1 cellular context compared by ENCODE assay signal in the genomic region with DNA sequence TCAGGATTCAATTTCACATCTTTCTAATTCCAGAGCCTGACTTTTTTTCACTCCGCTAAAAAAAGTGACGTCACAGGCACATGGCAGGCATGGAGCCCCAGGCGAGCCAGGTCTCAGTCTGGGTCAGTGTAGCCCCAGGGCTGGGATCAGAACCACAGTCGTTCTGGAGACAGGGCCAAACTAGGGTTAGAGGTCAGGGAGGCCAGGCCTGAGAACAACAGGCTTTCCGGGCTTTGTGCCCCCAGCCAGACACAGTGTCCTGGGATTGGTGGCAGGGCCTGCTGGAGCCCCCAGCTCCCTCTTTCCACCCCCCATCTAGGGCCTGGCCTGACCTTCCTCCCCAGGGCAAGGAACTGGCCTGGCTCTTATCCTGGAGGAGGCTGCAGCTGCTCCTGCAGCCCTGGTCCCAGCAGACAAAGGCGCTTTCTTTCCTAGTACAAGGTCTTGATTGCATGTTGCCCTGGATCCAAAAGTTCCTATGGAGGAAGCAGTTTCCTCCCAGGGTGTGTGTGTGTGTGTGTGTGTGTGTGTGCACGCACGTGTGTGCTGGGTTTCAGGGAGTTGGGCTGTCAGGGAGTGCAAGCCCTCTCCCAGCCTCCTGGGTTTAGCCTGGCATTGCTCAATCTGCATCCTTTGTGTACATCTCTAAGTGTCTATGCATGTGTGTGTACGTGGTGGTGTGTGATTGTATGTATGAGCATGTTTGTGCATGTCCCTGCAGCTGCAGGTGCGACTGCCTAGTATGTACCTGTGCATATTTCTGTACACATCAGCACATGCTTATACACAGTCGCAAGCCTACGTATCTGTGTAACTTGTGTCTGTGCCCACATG.
TF ChIP-seq lines count a peak whose summit lies in the region.

No MANE protein-coding gene starts in this region.

TF ChIP-seq in HepG2, 621 proteins besides CTCF, POLR2A, EP300 and RAD21 (continued from another document):
- TF ChIP-seq, protein P1, sequence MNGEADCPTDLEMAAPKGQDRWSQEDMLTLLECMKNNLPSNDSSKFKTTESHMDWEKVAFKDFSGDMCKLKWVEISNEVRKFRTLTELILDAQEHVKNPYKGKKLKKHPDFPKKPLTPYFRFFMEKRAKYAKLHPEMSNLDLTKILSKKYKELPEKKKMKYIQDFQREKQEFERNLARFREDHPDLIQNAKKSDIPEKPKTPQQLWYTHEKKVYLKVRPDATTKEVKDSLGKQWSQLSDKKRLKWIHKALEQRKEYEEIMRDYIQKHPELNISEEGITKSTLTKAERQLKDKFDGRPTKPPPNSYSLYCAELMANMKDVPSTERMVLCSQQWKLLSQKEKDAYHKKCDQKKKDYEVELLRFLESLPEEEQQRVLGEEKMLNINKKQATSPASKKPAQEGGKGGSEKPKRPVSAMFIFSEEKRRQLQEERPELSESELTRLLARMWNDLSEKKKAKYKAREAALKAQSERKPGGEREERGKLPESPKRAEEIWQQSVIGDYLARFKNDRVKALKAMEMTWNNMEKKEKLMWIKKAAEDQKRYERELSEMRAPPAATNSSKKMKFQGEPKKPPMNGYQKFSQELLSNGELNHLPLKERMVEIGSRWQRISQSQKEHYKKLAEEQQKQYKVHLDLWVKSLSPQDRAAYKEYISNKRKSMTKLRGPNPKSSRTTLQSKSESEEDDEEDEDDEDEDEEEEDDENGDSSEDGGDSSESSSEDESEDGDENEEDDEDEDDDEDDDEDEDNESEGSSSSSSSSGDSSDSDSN (CRISPR knock-in tag; IDR thresholded peaks at IDR 0.05) = no peak
- no peak for TF ChIP-seq ZNF263 (CRISPR knock-in tag; IDR thresholded peaks at IDR 0.05)
- 0 out of 2 replicates have a peak, but pooled peaks have one; percentile 28 for TF ChIP-seq ZNF747 (CRISPR knock-in tag; IDR thresholded peaks at IDR 0.05; ENCODE audit: borderline replicate concordance)
- 0 out of 2 replicates have a peak, but pooled peaks have one; percentile 42 for TF ChIP-seq ZNF451 (CRISPR knock-in tag; IDR thresholded peaks at IDR 0.05)
- TF ChIP-seq GABPA (IDR thresholded peaks at IDR 0.05; ENCODE audit: low read depth, low read length) = no peak
- no peak for TF ChIP-seq GABPA (CRISPR knock-in tag; IDR thresholded peaks at IDR 0.05; ENCODE audit: low read depth)
- TF ChIP-seq TBP (CRISPR knock-in tag; IDR thresholded peaks at IDR 0.05) = no peak
- TF ChIP-seq, protein P2, sequence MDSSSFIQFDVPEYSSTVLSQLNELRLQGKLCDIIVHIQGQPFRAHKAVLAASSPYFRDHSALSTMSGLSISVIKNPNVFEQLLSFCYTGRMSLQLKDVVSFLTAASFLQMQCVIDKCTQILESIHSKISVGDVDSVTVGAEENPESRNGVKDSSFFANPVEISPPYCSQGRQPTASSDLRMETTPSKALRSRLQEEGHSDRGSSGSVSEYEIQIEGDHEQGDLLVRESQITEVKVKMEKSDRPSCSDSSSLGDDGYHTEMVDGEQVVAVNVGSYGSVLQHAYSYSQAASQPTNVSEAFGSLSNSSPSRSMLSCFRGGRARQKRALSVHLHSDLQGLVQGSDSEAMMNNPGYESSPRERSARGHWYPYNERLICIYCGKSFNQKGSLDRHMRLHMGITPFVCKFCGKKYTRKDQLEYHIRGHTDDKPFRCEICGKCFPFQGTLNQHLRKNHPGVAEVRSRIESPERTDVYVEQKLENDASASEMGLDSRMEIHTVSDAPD (CRISPR knock-in tag; IDR thresholded peaks at IDR 0.05) = no peak
TF ChIP-seq in HepG2: peak in this region for 17.
